ENCODE assay signal across 13 cellular contexts in the genomic region with DNA sequence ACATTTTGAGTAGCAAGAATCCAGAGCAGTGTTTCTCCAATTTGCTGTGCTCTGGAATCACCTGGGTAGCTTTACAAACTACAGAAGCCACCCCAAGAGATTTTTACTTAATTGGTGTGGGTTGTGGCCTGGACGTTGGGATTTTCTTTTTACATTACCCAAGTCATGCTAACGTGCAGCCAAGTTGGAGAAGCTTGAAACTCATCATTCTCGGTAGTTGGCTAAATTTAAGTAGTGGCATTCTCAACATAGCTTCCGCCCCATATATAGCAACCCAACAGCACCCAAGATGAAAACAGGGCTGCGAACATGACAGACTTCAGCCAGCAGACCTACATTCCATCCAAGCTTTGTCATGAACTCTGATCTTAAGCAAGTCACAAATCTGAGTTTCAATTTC. TPM values are rescaled to one million over a fixed set of nuclear protein-coding genes. Genes with fewer than 3 reads are reported as not detected.
DNase-seq lines count a peak whose midpoint lies in the region; ATAC-seq and TF ChIP-seq lines count a peak whose summit lies in the region.
"Had no signal": no experiment of that assay in that cellular context is flagged by ENCODE, and none has a peak within 500 bp of the region (broad histone marks: within the 10 kb centered on the region; RNA-seq: fewer than 3 reads in every experiment).

No MANE protein-coding gene starts in this region.

- TF ChIP-seq POLR2A in stomach (IDR thresholded peaks at IDR 0.05): no peak

- peaks cover 72 to 100% (median 86%) of the 10 kb centered on the region in 4 donors for H3K4me1 ChIP-seq in stomach

- intact Hi-C loops in stomach (cut with DNase I; ENCODE audit: low total_unique reads): no loop called here

- no peak for TF ChIP-seq CTCF in stomach (IDR thresholded peaks at IDR 0.05)

- no peaks in the 10 kb centered on the region for H3K27me3 ChIP-seq in stomach
- H3K27me3 ChIP-seq: BE2C had no signal

- DNase-seq in activated naive CD4-positive, alpha-beta T cell treated with anti-CD3 and anti-CD28 coated beads, Interleukin-2, amount 50 U/mL, for 16 hours: no peak
- DNase-seq in epithelial cell of prostate (ENCODE audit: low read depth, low spot score) (no peak), stomach (no peak), COLO668 (lab: John Stamatoyannopoulos, UW; ENCODE audit: unreplicated experiment) (no peak), dermis blood vessel endothelial cell (no peak)
- DNase-seq: activated gamma-delta T cell, BE2C, erythroblast, NCI-H146, SK-N-SH had no signal

- H3K4me3 Mint-ChIP-seq in activated naive CD4-positive, alpha-beta T cell treated with anti-CD3 and anti-CD28 coated beads, Interleukin-2, amount 50 U/mL, for 24 hours: peak overlapping the region; percentile 82

- peaks cover 19% of the 10 kb centered on the region for H3K36me3 Mint-ChIP-seq in activated naive CD4-positive, alpha-beta T cell treated with anti-CD3 and anti-CD28 coated beads, Interleukin-2, amount 50 U/mL, for 24 hours

- peak overlapping the region; percentile 32 for H3K27ac ChIP-seq in epithelial cell of prostate
- H3K27ac ChIP-seq in stomach: peak overlapping the region; percentile 80 to 91 (median 85)

- peak overlapping the region; percentile 99 for H3K27ac Mint-ChIP-seq in activated naive CD4-positive, alpha-beta T cell treated with anti-CD3 and anti-CD28 coated beads, Interleukin-2, amount 50 U/mL, for 24 hours

- peaks cover 9% of the 10 kb centered on the region for H3K9me3 Mint-ChIP-seq in activated naive CD4-positive, alpha-beta T cell treated with anti-CD3 and anti-CD28 coated beads, Interleukin-2, amount 50 U/mL, for 24 hours

- no peak overlapping the region for H3K4me3 ChIP-seq in stomach

- no peaks in the 10 kb centered on the region for H3K9me3 ChIP-seq in stomach
- H3K9me3 ChIP-seq: BE2C, SK-N-SH had no signal

- H3K36me3 ChIP-seq in stomach: peaks cover 7 to 38% (median 21%) of the 10 kb centered on the region in 4 donors

- ATAC-seq in HG03108 (IDR thresholded peaks at IDR 0.05; ENCODE audit: unreplicated experiment): peak; percentile 28
- no peak for ATAC-seq in HG03571 (IDR thresholded peaks at IDR 0.05; ENCODE audit: unreplicated experiment)

- TF ChIP-seq EP300 in stomach (IDR thresholded peaks at IDR 0.05): no peak

- 70 to 78% (median 74%) methylated on average over 5 of the region's 5 CpGs for whole genome bisulfite sequencing in stomach, 5 donors

- H3K27me3 Mint-ChIP-seq in activated naive CD4-positive, alpha-beta T cell treated with anti-CD3 and anti-CD28 coated beads, Interleukin-2, amount 50 U/mL, for 24 hours: no peaks in the 10 kb centered on the region

- H3K4me1 Mint-ChIP-seq in activated naive CD4-positive, alpha-beta T cell treated with anti-CD3 and anti-CD28 coated beads, Interleukin-2, amount 50 U/mL, for 24 hours: peaks cover 97% of the 10 kb centered on the region

RNA-seq across cellular contexts. Expression of a gene that starts 25.0 kb away (rescaled TPM):
- 100 to 1,000 TPM in 2 of 5 donors, 10 to 100 TPM in 2, not detected in 1; 36.8 to 191 (median 80.8) TPM for total RNA-seq in stomach
- 100 to 1,000 TPM; 172 to 236 (median 202) TPM for polyA plus RNA-seq in stomach
- total RNA-seq in dermis blood vessel endothelial cell: 270 and 389 TPM in 2 replicates

RNA-seq across cellular contexts. Expression of a gene that starts 34.1 kb away (rescaled TPM):
- 100 to 1,000 TPM in 1 of 5 donors, 10 to 100 TPM in 4; 12.2 to 130 (median 27.7) TPM for total RNA-seq in stomach
- 10 to 100 TPM; 14.8 to 24.3 (median 17.0) TPM for polyA plus RNA-seq in stomach
- 14.3 and 19.3 TPM in 2 replicates for total RNA-seq in dermis blood vessel endothelial cell
